ENCODE assay signal across 16 cellular contexts in the genomic region with DNA sequence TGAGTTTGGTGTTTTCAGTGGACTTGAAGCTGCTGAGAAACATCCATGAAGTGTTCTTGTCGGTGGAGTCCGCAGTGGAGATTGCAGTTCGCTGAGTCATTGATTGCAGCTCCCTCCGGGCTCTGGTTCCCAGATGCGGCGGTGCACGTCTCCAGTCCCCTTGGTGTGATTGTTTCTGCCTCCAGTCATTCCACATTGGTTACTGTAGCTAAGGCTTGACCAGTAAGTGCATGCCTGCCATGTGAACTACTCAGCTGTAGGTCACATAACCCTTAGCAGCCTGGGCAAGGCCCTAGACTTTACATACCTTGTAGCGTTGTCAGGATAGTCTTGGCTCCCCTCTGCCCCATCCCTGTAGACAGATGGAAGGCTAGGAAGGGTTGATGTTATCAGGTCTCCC. TPM values are rescaled to one million over a fixed set of nuclear protein-coding genes. Genes with fewer than 3 reads are reported as not detected.
A peak's percentile ranks its signal among the peaks of the same experiment; 100 is the strongest.
DNase-seq lines count a peak whose midpoint lies in the region; ATAC-seq, FAIRE-seq and TF ChIP-seq lines count a peak whose summit lies in the region.
"Had no signal": no experiment of that assay in that cellular context is flagged by ENCODE, and none has a peak within 500 bp of the region (broad histone marks: within the 10 kb centered on the region; RNA-seq: fewer than 3 reads in every experiment).

No MANE protein-coding gene starts in this region.

- H3K36me3 Mint-ChIP-seq in chondrocyte (ENCODE audit: low read depth), result peaks cover 15% of the 10 kb centered on the region

- peak overlapping the region; percentile 43 for H3K27ac Mint-ChIP-seq in chondrocyte (ENCODE audit: unreplicated experiment)
- H3K27ac Mint-ChIP-seq: activated T-cell treated with anti-CD3 and anti-CD28 coated beads, Interleukin-2, amount 50 U/mL, for 24 hours; T-helper 17 cell had no signal

- H3K27me3 Mint-ChIP-seq in chondrocyte (ENCODE audit: low read depth), result no peaks in the 10 kb centered on the region
- H3K27me3 Mint-ChIP-seq: activated T-cell treated with anti-CD3 and anti-CD28 coated beads, Interleukin-2, amount 50 U/mL, for 24 hours; T-helper 17 cell had no signal

- no peak for ATAC-seq in HG02642 (IDR thresholded peaks at IDR 0.05; ENCODE audit: poor library complexity, unreplicated experiment)
- ATAC-seq: psoas muscle, T-helper 17 cell had no signal

- FAIRE-seq in GM19239 (lab: Jason Lieb, UNC), result peak; percentile 26
- FAIRE-seq: islet of Langerhans had no signal

- DNase-seq in AG09309 (ENCODE audit: low read depth) (peak; percentile 77), GM19239 (ENCODE audit: insufficient read length, low spot score) (no peak), chondrocyte (ENCODE audit: low spot score) (no peak), kidney tubule cell (ENCODE audit: low spot score) (peak; percentile 90), posterior cingulate gyrus (no peak), NCI-H510A (lab: John Stamatoyannopoulos, UW) (no peak), anterior cingulate cortex (lab: John Stamatoyannopoulos, UW) (no peak)
- DNase-seq: activated CD4-positive, alpha-beta T cell treated with anti-CD3 and anti-CD28 coated beads for 48 hours; activated T-cell treated with anti-CD3 and anti-CD28 coated beads, Interleukin-2, amount 50 U/mL, for 24 hours; BE2C; NCI-H774; psoas muscle; T-helper 17 cell had no signal

- H3K4me3 Mint-ChIP-seq in chondrocyte (ENCODE audit: unreplicated experiment), result no peak overlapping the region
- H3K4me3 Mint-ChIP-seq: activated T-cell treated with anti-CD3 and anti-CD28 coated beads, Interleukin-2, amount 50 U/mL, for 24 hours; T-helper 17 cell had no signal

- TF ChIP-seq CTCF in AG09309 (IDR thresholded peaks at IDR 0.05; ENCODE audit: control insufficient read depth, insufficient read depth, low read depth, low read length, missing control alignments) (no peak), chondrocyte (IDR thresholded peaks at IDR 0.05) (no peak)

- peaks cover 21% of the 10 kb centered on the region for H3K4me1 Mint-ChIP-seq in chondrocyte (ENCODE audit: low read depth)

- H3K9me3 Mint-ChIP-seq in chondrocyte (ENCODE audit: low read depth), result peaks cover 7% of the 10 kb centered on the region
- H3K9me3 Mint-ChIP-seq: activated T-cell treated with anti-CD3 and anti-CD28 coated beads, Interleukin-2, amount 50 U/mL, for 24 hours had no signal

- intact Hi-C loops in posterior cingulate gyrus (cut with DNase I), result no loop called here

- H3K4me3 ChIP-seq in AG09309 (ENCODE audit: control insufficient read depth, low read depth, low read length), result no peak overlapping the region
- H3K4me3 ChIP-seq: psoas muscle, tibial nerve had no signal

RNA-seq across cellular contexts. Expression of gene CLCN4, which starts 53.8 kb away (rescaled TPM):
- total RNA-seq in chondrocyte, result 2.2 to 4.2 TPM (median 4.2 TPM) in 3 replicates

Comparison
In these comparisons a context has a peak if more than half of its experiments do, and no peak if none do; other contexts are left out.
1. DNase-seq: peak in AG09309 (single experiment) and kidney tubule cell (single experiment); none in GM19239 (single experiment), chondrocyte (single experiment), posterior cingulate gyrus (0 of 10), NCI-H510A (single experiment) and anterior cingulate cortex (0 of 58).